ENCODE assay signal across 9 cellular contexts in genomic region chr12:106157802-106158201, GRCh38.
"Had no signal": no experiment of that assay in that cellular context is flagged by ENCODE, and none has a peak within 500 bp of the region (broad histone marks: within the 10 kb centered on the region; RNA-seq: fewer than 3 reads in every experiment).

No MANE protein-coding gene starts in this region.

- H3K4me3 Mint-ChIP-seq: IgD-negative memory B cell had no signal

- ATAC-seq: HCT116 had no signal

- H3K4me1 Mint-ChIP-seq: IgD-negative memory B cell had no signal

- H3K27ac ChIP-seq: GM23248, HL-60, KMS-11 had no signal

- H3K36me3 Mint-ChIP-seq: IgD-negative memory B cell had no signal

- H3K9me3 ChIP-seq: HAP-1 had no signal

- H3K4me3 ChIP-seq: GM23248, HAP-1 had no signal

- DNase-seq: GM23248, GOT3, H7, KBM-7 had no signal

- H3K36me3 ChIP-seq: HAP-1 had no signal

- H3K27ac Mint-ChIP-seq: IgD-negative memory B cell had no signal
